Comparison of ENCODE assay signal across 10 cellular contexts in genomic region chr6:2563635-2564034, GRCh38.
DNase-seq lines count a peak whose midpoint lies in the region; ATAC-seq and TF ChIP-seq lines count a peak whose summit lies in the region.
"Had no signal": no experiment of that assay in that cellular context is flagged by ENCODE, and none has a peak within 500 bp of the region (broad histone marks: within the 10 kb centered on the region; RNA-seq: fewer than 3 reads in every experiment).

No MANE protein-coding gene starts in this region.

- DNase-seq in Daoy (ENCODE audit: low read depth) (peak; percentile 78), NCI-H524 treated with DMSO at 0.1 percent for 48 hours (lab: John Stamatoyannopoulos, UW) (no peak), CD1c-positive myeloid dendritic cell (ENCODE audit: extremely low spot score) (no peak), breast epithelium (ENCODE audit: low spot score in 2 of 2) (no peak), progenitor cell of endocrine pancreas (ENCODE audit: low spot score, unreplicated experiment) (no peak)
- peak; percentile 14 for DNase-seq in activated naive CD8-positive, alpha-beta T cell treated with anti-CD3 and anti-CD28 coated beads for 36 hours
- DNase-seq: testis had no signal

- H3K4me1 Mint-ChIP-seq in activated naive CD8-positive, alpha-beta T cell treated with anti-CD3 and anti-CD28 coated beads for 36 hours, result peaks cover 7% of the 10 kb centered on the region
- peaks cover 38% of the 10 kb centered on the region for H3K4me1 Mint-ChIP-seq in progenitor cell of endocrine pancreas (ENCODE audit: low read depth)

- peak; percentile 81 for ATAC-seq in GM19035 (IDR thresholded peaks at IDR 0.05; ENCODE audit: unreplicated experiment)
- peak; percentile 85 for ATAC-seq in HG03103 (IDR thresholded peaks at IDR 0.05; ENCODE audit: low read depth, unreplicated experiment)

- peaks cover 61% of the 10 kb centered on the region for H3K27me3 Mint-ChIP-seq in activated naive CD8-positive, alpha-beta T cell treated with anti-CD3 and anti-CD28 coated beads for 36 hours
- H3K27me3 Mint-ChIP-seq in progenitor cell of endocrine pancreas, result no peaks in the 10 kb centered on the region

- no peaks in the 10 kb centered on the region for H3K4me1 ChIP-seq in breast epithelium
- H3K4me1 ChIP-seq: testis had no signal

- no peak overlapping the region for H3K27ac Mint-ChIP-seq in activated naive CD8-positive, alpha-beta T cell treated with anti-CD3 and anti-CD28 coated beads for 36 hours
- H3K27ac Mint-ChIP-seq in progenitor cell of endocrine pancreas, result no peak overlapping the region

- no peak overlapping the region for H3K4me3 Mint-ChIP-seq in activated naive CD8-positive, alpha-beta T cell treated with anti-CD3 and anti-CD28 coated beads for 36 hours
- H3K4me3 Mint-ChIP-seq in progenitor cell of endocrine pancreas (ENCODE audit: low read depth), result no peak overlapping the region

- no peaks in the 10 kb centered on the region for H3K36me3 Mint-ChIP-seq in activated naive CD8-positive, alpha-beta T cell treated with anti-CD3 and anti-CD28 coated beads for 36 hours
- H3K36me3 Mint-ChIP-seq in progenitor cell of endocrine pancreas (ENCODE audit: insufficient read depth), result peaks cover 1% of the 10 kb centered on the region

- no peak overlapping the region for H3K4me3 ChIP-seq in breast epithelium
- H3K4me3 ChIP-seq: testis had no signal

- H3K9me3 Mint-ChIP-seq in activated naive CD8-positive, alpha-beta T cell treated with anti-CD3 and anti-CD28 coated beads for 36 hours, result no peaks in the 10 kb centered on the region
- H3K9me3 Mint-ChIP-seq in progenitor cell of endocrine pancreas (ENCODE audit: low read depth), result peaks cover 24% of the 10 kb centered on the region

- no peaks in the 10 kb centered on the region for H3K27me3 ChIP-seq in breast epithelium
- H3K27me3 ChIP-seq: neutrophil, testis had no signal

- no peaks in the 10 kb centered on the region for H3K9me3 ChIP-seq in breast epithelium
- H3K9me3 ChIP-seq: neutrophil, testis had no signal

- intact Hi-C loops in breast epithelium (cut with DNase I; ENCODE audit: low total_unique reads), result no loop called here

- TF ChIP-seq CTCF in breast epithelium (IDR thresholded peaks at IDR 0.05) (no peak), progenitor cell of endocrine pancreas (IDR thresholded peaks at IDR 0.05; ENCODE audit: unreplicated experiment) (no peak)

- TF ChIP-seq POLR2A in breast epithelium (IDR thresholded peaks at IDR 0.05), result no peak

- no peak overlapping the region for H3K27ac ChIP-seq in breast epithelium
- H3K27ac ChIP-seq: neutrophil, testis had no signal

- no peaks in the 10 kb centered on the region for H3K36me3 ChIP-seq in breast epithelium
- H3K36me3 ChIP-seq: neutrophil had no signal

Comparison
In these comparisons a context has a peak if more than half of its experiments do, and no peak if none do; other contexts are left out.
1. DNase-seq: peak in Daoy (single experiment) and activated naive CD8-positive, alpha-beta T cell treated with anti-CD3 and anti-CD28 coated beads for 36 hours (single experiment); none in NCI-H524 treated with DMSO at 0.1 percent for 48 hours (single experiment), CD1c-positive myeloid dendritic cell (single experiment), breast epithelium (0 of 2) and progenitor cell of endocrine pancreas (single experiment).